ENCODE assay signal across 20 cellular contexts in the genomic region with DNA sequence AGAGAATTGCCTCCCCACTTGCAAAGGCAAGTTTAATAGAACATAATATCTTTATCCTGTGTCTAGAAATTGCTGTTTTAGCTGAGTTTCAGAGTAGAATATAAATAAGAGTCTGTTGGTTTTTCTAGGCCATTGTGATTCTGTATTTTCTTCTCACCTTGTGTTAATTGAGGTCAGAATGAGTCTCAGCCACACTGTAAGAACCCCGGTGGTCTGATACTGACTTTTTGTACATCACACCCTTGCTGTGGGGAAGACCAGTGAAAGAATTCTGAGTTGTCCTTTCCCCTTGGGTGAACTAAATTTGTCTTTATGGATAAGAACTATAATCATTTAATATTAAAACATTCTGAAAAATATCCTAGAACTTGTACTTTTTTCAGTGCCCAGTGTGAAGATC. TPM values are rescaled to one million over a fixed set of nuclear protein-coding genes. Genes with fewer than 3 reads are reported as not detected.
DNase-seq lines count a peak whose midpoint lies in the region; ATAC-seq and TF ChIP-seq lines count a peak whose summit lies in the region.
"Had no signal": no experiment of that assay in that cellular context is flagged by ENCODE, and none has a peak within 500 bp of the region (broad histone marks: within the 10 kb centered on the region; RNA-seq: fewer than 3 reads in every experiment).

No MANE protein-coding gene starts in this region.

- peak; percentile 52 to 79 (median 69) for ATAC-seq in natural killer cell
- ATAC-seq: left colon had no signal

- H3K27ac Mint-ChIP-seq in activated CD4-positive, alpha-beta memory T cell treated with anti-CD3 and anti-CD28 coated beads for 36 hours: peak overlapping the region; percentile 38
- H3K27ac Mint-ChIP-seq in natural killer cell: peak overlapping the region; percentile 79 to 99
- H3K27ac Mint-ChIP-seq: nephron progenitor cell, progenitor cell of endocrine pancreas had no signal

- POLR2A ChIA-PET in activated CD4-positive, alpha-beta memory T cell treated with anti-CD3 and anti-CD28 coated beads for 36 hours (lab: Charles Lee): no interaction called here

- H3K27me3 Mint-ChIP-seq in activated CD4-positive, alpha-beta memory T cell treated with anti-CD3 and anti-CD28 coated beads for 36 hours: no peaks in the 10 kb centered on the region
- H3K27me3 Mint-ChIP-seq in natural killer cell (ENCODE audit: low read depth in 2 of 2): no peaks in the 10 kb centered on the region
- H3K27me3 Mint-ChIP-seq: progenitor cell of endocrine pancreas had no signal

- H3K9me3 Mint-ChIP-seq in activated CD4-positive, alpha-beta memory T cell treated with anti-CD3 and anti-CD28 coated beads for 36 hours: no peaks in the 10 kb centered on the region
- H3K9me3 Mint-ChIP-seq in natural killer cell: no peaks in the 10 kb centered on the region
- H3K9me3 Mint-ChIP-seq: nephron progenitor cell had no signal

- H3K4me3 ChIP-seq in HL-60 (replicated peaks; ENCODE audit: insufficient read depth, low read length): no peak overlapping the region

- H3K27ac ChIP-seq in HL-60 (replicated peaks): peak overlapping the region; percentile 32
- H3K27ac ChIP-seq: RWPE1 had no signal

- CTCF ChIA-PET in activated CD4-positive, alpha-beta memory T cell treated with anti-CD3 and anti-CD28 coated beads for 36 hours (lab: Charles Lee): interaction anchor here (0.9 kb wide), 1 partner anchor 28 kb away, joined by 3 read pairs; no protein-coding TSS in a partner anchor

- TF ChIP-seq CTCF in HL-60 (IDR thresholded peaks at IDR 0.05; ENCODE audit: insufficient read depth, low read length): no peak
- no peak for TF ChIP-seq CTCF in natural killer cell (IDR thresholded peaks at IDR 0.05)

- intact Hi-C loops in activated CD4-positive, alpha-beta memory T cell treated with anti-CD3 and anti-CD28 coated beads for 36 hours (cut with micrococcal nuclease): loop anchor here (10.0 kb wide), 3 partner anchors 181 to 819 kb away; a partner anchor contains a TSS
- intact Hi-C loops in natural killer cell (cut with micrococcal nuclease): no loop called here

- H3K27me3 ChIP-seq in HL-60 (ENCODE audit: insufficient read depth, poor library complexity, severe bottlenecking): no peaks in the 10 kb centered on the region

- H3K4me3 Mint-ChIP-seq in activated CD4-positive, alpha-beta memory T cell treated with anti-CD3 and anti-CD28 coated beads for 36 hours: no peak overlapping the region
- H3K4me3 Mint-ChIP-seq in natural killer cell: peak overlapping the region; percentile 78
- H3K4me3 Mint-ChIP-seq: nephron progenitor cell had no signal

- DNase-seq in HL-60 (ENCODE audit: low read depth in 1 of 2, low spot score in 1 of 2) (no peak), natural killer cell (no peak), A172 (ENCODE audit: low spot score) (no peak), ureter (ENCODE audit: low spot score) (no peak), H4 (ENCODE audit: low spot score) (no peak)
- DNase-seq in activated CD4-positive, alpha-beta memory T cell treated with anti-CD3 and anti-CD28 coated beads for 36 hours: no peak
- DNase-seq: activated CD4-positive, alpha-beta T cell treated with anti-CD3 and anti-CD28 coated beads for 4 hours; activated naive CD4-positive, alpha-beta T cell treated with anti-CD3 and anti-CD28 coated beads, Interleukin-2, amount 50 U/mL, for 16 hours; Caco-2; effector memory CD4-positive, alpha-beta T cell; EL; KG1; left colon; NCI-H2029 treated with DMSO at 0.1 percent for 48 hours; NCI-H510A; nephron progenitor cell; stimulated activated naive CD4-positive, alpha-beta T cell treated with Interleukin-2 at 50 U/mL for 16 hours; trophoblast cell had no signal

- peaks cover 93% of the 10 kb centered on the region for H3K4me1 Mint-ChIP-seq in activated CD4-positive, alpha-beta memory T cell treated with anti-CD3 and anti-CD28 coated beads for 36 hours (ENCODE audit: low read depth)
- H3K4me1 Mint-ChIP-seq in natural killer cell: peaks cover 82 to 90% of the 10 kb centered on the region in 2 donors

- H3K36me3 Mint-ChIP-seq in activated CD4-positive, alpha-beta memory T cell treated with anti-CD3 and anti-CD28 coated beads for 36 hours: peaks cover 32% of the 10 kb centered on the region
- no peaks in the 10 kb centered on the region for H3K36me3 Mint-ChIP-seq in natural killer cell

RNA-seq across cellular contexts. Expression of a gene that starts 6.8 kb away (rescaled TPM):
- total RNA-seq in activated CD4-positive, alpha-beta memory T cell treated with anti-CD3 and anti-CD28 coated beads for 36 hours: 10 to 100 TPM; 55.3 to 55.7 TPM
- total RNA-seq in natural killer cell: 100 to 1,000 TPM; 238 to 283 (median 261) TPM
- 12.2 and 14.7 TPM in 2 replicates for total RNA-seq in A172 (2014; rRNA removed; shearing (Covaris generic))
- 73.2 TPM for total RNA-seq in ureter
- 8.3 and 11.8 TPM in 2 replicates for total RNA-seq in H4 (2014; rRNA removed; shearing (Covaris generic))

RNA-seq across cellular contexts. Expression of a gene that starts 30.8 kb away (rescaled TPM):
- total RNA-seq in activated CD4-positive, alpha-beta memory T cell treated with anti-CD3 and anti-CD28 coated beads for 36 hours: 10 to 100 TPM; 19.4 to 19.6 TPM
- total RNA-seq in natural killer cell (1 to 10 TPM; 5.5 to 6.8 (median 5.9) TPM), ureter (5.3 TPM)
- total RNA-seq in A172 (2014; rRNA removed; shearing (Covaris generic)): 14.4 and 14.5 TPM in 2 replicates
- 5.7 and 6.0 TPM in 2 replicates for total RNA-seq in H4 (2014; rRNA removed; shearing (Covaris generic))

RNA-seq across cellular contexts. Expression of a gene that starts 31.4 kb away (rescaled TPM):
- 10 to 100 TPM; 41.4 to 42.2 TPM for total RNA-seq in activated CD4-positive, alpha-beta memory T cell treated with anti-CD3 and anti-CD28 coated beads for 36 hours
- total RNA-seq in natural killer cell: 10 to 100 TPM; 64.0 to 78.7 (median 77.6) TPM
- 18.0 and 23.8 TPM in 2 replicates for total RNA-seq in A172 (2014; rRNA removed; shearing (Covaris generic))
- total RNA-seq in ureter: 31.6 TPM
- 6.9 and 9.4 TPM in 2 replicates for total RNA-seq in H4 (2014; rRNA removed; shearing (Covaris generic))

RNA-seq across cellular contexts. Expression of a gene that starts 43.3 kb away (rescaled TPM):
- under 1 TPM in 1 of 2 experiments, not detected in 1; 0.21 TPM for total RNA-seq in activated CD4-positive, alpha-beta memory T cell treated with anti-CD3 and anti-CD28 coated beads for 36 hours
- total RNA-seq in natural killer cell (under 1 TPM in 1 of 3 donors, not detected in 2; 0.16 TPM), ureter (43.5 TPM)
- total RNA-seq in A172 (2014; rRNA removed; shearing (Covaris generic)): 26.8 and 31.2 TPM in 2 replicates
- total RNA-seq in H4 (2014; rRNA removed; shearing (Covaris generic)): 8.4 and 12.6 TPM in 2 replicates

RNA-seq across cellular contexts. Expression of a gene that starts 48.6 kb away (rescaled TPM):
- under 1 TPM; 0.22 to 0.93 TPM for total RNA-seq in activated CD4-positive, alpha-beta memory T cell treated with anti-CD3 and anti-CD28 coated beads for 36 hours
- total RNA-seq in natural killer cell (1 to 10 TPM in 2 of 3 donors, under 1 TPM in 1; 0.88 to 2.1 (median 1.5) TPM), ureter (8.0 TPM)
- 0.57 and 4.2 TPM in 2 replicates for total RNA-seq in A172 (2014; rRNA removed; shearing (Covaris generic))
- not detected in 2 replicates for total RNA-seq in H4 (2014; rRNA removed; shearing (Covaris generic))
